Comparison of ENCODE assay signal across 33 cellular contexts in genomic region chr12:124305136-124305535, GRCh38. TPM values are rescaled to one million over a fixed set of nuclear protein-coding genes. Genes with fewer than 3 reads are reported as not detected.
"Had no signal": no experiment of that assay in that cellular context is flagged by ENCODE, and none has a peak within 500 bp of the region (broad histone marks: within the 10 kb centered on the region; RNA-seq: fewer than 3 reads in every experiment).

No MANE protein-coding gene starts in this region.

- H3K4me2 ChIP-seq: KMS-11 had no signal

- H3K4me3 Mint-ChIP-seq: activated CD4-positive, alpha-beta T cell treated with anti-CD3 and anti-CD28 coated beads, Interleukin-2, amount 10 ng/mL, durations not matched to agents 24 days and 14 days; activated CD8-positive, alpha-beta T cell treated with anti-CD3 and anti-CD28 coated beads for 36 hours; activated naive CD8-positive, alpha-beta T cell treated with anti-CD3 and anti-CD28 coated beads for 36 hours; activated T-cell treated with anti-CD3 and anti-CD28 coated beads, Interleukin-2, amount 50 U/mL, for 72 hours; activated T-helper 17 cell treated with anti-CD3 and anti-CD28 coated beads, Interleukin-2, amount 50 U/mL, for 72 hours; T-cell; T-helper 17 cell had no signal

- H3K36me3 ChIP-seq: ascending aorta, cardiac muscle cell, Peyer's patch, WERI-Rb-1 had no signal

- H3K27me3 ChIP-seq: ascending aorta, cardiac muscle cell, Peyer's patch had no signal

- H3K9ac ChIP-seq: KMS-11 had no signal

- H3K4me1 ChIP-seq: ascending aorta, Peyer's patch had no signal

- H3K27ac Mint-ChIP-seq: activated CD4-positive, alpha-beta T cell treated with anti-CD3 and anti-CD28 coated beads, Interleukin-2, amount 10 ng/mL, durations not matched to agents 24 days and 14 days; activated CD8-positive, alpha-beta T cell treated with anti-CD3 and anti-CD28 coated beads for 36 hours; activated naive CD8-positive, alpha-beta T cell treated with anti-CD3 and anti-CD28 coated beads for 36 hours; activated T-cell treated with anti-CD3 and anti-CD28 coated beads, Interleukin-2, amount 50 U/mL, for 72 hours; activated T-helper 17 cell treated with anti-CD3 and anti-CD28 coated beads, Interleukin-2, amount 50 U/mL, for 72 hours; T-cell; T-helper 17 cell had no signal

- H3K9me3 ChIP-seq: ascending aorta, Peyer's patch had no signal

- DNase-seq: activated CD4-positive, alpha-beta T cell treated with anti-CD3 and anti-CD28 coated beads, Interleukin-2, amount 10 ng/mL, durations not matched to agents 24 days and 14 days; activated CD4-positive, alpha-beta T cell treated with anti-CD3 and anti-CD28 coated beads, Interleukin-2, amount 50 U/mL, for 4 hours; activated CD8-positive, alpha-beta T cell treated with anti-CD3 and anti-CD28 coated beads for 36 hours; activated effector memory CD4-positive, alpha-beta T cell treated with anti-CD3 and anti-CD28 coated beads, Interleukin-2, amount 50 U/mL, for 16 hours; activated naive CD4-positive, alpha-beta T cell; activated naive CD4-positive, alpha-beta T cell treated with anti-CD3 and anti-CD28 coated beads, Interleukin-2, amount 50 U/mL, for 16 hours; activated naive CD8-positive, alpha-beta T cell treated with anti-CD3 and anti-CD28 coated beads for 36 hours; activated T-cell treated with anti-CD3 and anti-CD28 coated beads, Interleukin-2, amount 50 U/mL, for 1 hour; activated T-cell treated with anti-CD3 and anti-CD28 coated beads, Interleukin-2, amount 50 U/mL, for 72 hours; amygdala; MM.1S; MV-4-11; NCI-H1092; NCI-H1436 treated with DMSO at 0.1 percent for 48 hours; NCI-H1694 treated with DMSO at 0.1 percent for 48 hours; NCI-H2029; NCI-H345; NCI-H524 treated with DMSO at 0.1 percent for 48 hours; PC-3; Peyer's patch; RPMI8226; SIG-M5; T-cell; T-helper 17 cell; T-helper 9 cell; WERI-Rb-1 had no signal

- H3K27ac ChIP-seq: ascending aorta, cardiac muscle cell, KMS-11, Peyer's patch, WERI-Rb-1 had no signal

- H3K9me3 Mint-ChIP-seq: activated CD4-positive, alpha-beta T cell treated with anti-CD3 and anti-CD28 coated beads, Interleukin-2, amount 10 ng/mL, durations not matched to agents 24 days and 14 days; activated CD8-positive, alpha-beta T cell treated with anti-CD3 and anti-CD28 coated beads for 36 hours; activated naive CD8-positive, alpha-beta T cell treated with anti-CD3 and anti-CD28 coated beads for 36 hours; activated T-cell treated with anti-CD3 and anti-CD28 coated beads, Interleukin-2, amount 50 U/mL, for 72 hours; activated T-helper 17 cell treated with anti-CD3 and anti-CD28 coated beads, Interleukin-2, amount 50 U/mL, for 72 hours; T-cell had no signal

- H3K36me3 Mint-ChIP-seq: activated naive CD8-positive, alpha-beta T cell treated with anti-CD3 and anti-CD28 coated beads for 36 hours; T-cell had no signal

- H3K27me3 Mint-ChIP-seq: activated CD4-positive, alpha-beta T cell treated with anti-CD3 and anti-CD28 coated beads, Interleukin-2, amount 10 ng/mL, durations not matched to agents 24 days and 14 days; activated CD8-positive, alpha-beta T cell treated with anti-CD3 and anti-CD28 coated beads for 36 hours; activated naive CD8-positive, alpha-beta T cell treated with anti-CD3 and anti-CD28 coated beads for 36 hours had no signal

- H3K4me1 Mint-ChIP-seq: activated CD4-positive, alpha-beta T cell treated with anti-CD3 and anti-CD28 coated beads, Interleukin-2, amount 10 ng/mL, durations not matched to agents 24 days and 14 days; activated naive CD8-positive, alpha-beta T cell treated with anti-CD3 and anti-CD28 coated beads for 36 hours; activated T-helper 17 cell treated with anti-CD3 and anti-CD28 coated beads, Interleukin-2, amount 50 U/mL, for 72 hours; T-cell; T-helper 17 cell had no signal

- H3K4me3 ChIP-seq: ascending aorta, cardiac muscle cell, Peyer's patch had no signal

RNA-seq across cellular contexts. Expression of gene RFLNA, which starts 10.2 kb away (rescaled TPM):
- total RNA-seq: activated CD4-positive, alpha-beta T cell treated with anti-CD3 and anti-CD28 coated beads, Interleukin-2, amount 10 ng/mL, durations not matched to agents 24 days and 14 days; activated CD8-positive, alpha-beta memory T cell treated with anti-CD3 and anti-CD28 coated beads for 36 hours; activated CD8-positive, alpha-beta T cell treated with anti-CD3 and anti-CD28 coated beads for 36 hours; activated naive CD8-positive, alpha-beta T cell treated with anti-CD3 and anti-CD28 coated beads for 36 hours; activated T-cell treated with anti-CD3 and anti-CD28 coated beads, Interleukin-2, amount 50 U/mL, for 72 hours; activated T-helper 17 cell treated with anti-CD3 and anti-CD28 coated beads, Interleukin-2, amount 50 U/mL, for 72 hours; ascending aorta; NCI-H460; PC-3; SK-MEL-5; T-cell; T-helper 17 cell had no signal
